In the genomic region with DNA sequence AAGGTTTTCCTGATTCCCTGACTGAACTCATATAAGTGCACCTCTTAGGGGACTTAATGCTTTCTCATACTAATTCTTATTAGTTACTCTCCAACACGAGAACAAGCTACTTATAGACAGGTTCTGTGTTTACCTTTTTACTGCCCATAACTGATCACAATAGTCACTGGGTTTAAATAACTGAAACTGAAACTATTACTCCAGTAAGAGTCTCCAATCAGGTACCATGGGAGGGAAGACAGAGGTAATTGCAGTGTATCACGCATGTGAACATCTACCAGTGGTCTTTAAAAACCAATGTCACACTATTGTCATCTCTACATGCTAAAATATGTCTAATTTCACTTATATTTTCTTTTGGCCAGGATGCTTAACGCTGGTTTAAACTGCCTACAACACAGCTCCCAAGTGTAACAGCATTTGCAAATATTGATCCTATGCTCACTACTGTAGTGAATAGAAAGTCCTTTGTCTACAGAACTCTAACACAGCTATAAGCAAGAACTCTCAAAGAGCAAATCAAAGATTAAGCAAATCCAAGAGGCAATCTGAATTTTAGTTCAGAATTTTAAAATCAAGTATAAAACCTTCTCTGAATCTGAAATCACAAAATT, we compare ENCODE assay signal across 11 cellular contexts. TPM values are rescaled to one million over a fixed set of nuclear protein-coding genes. Genes with fewer than 3 reads are reported as not detected.
DNase-seq lines count a peak whose midpoint lies in the region; ATAC-seq, FAIRE-seq and TF ChIP-seq lines count a peak whose summit lies in the region.
"Had no signal": no experiment of that assay in that cellular context is flagged by ENCODE, and none has a peak within 500 bp of the region (broad histone marks: within the 10 kb centered on the region; RNA-seq: fewer than 3 reads in every experiment).

No MANE protein-coding gene starts in this region.

- peak overlapping the region; percentile 87 for H3K4me3 ChIP-seq in ACC112 (ENCODE audit: low read depth, low read length)
- peak overlapping the region; percentile 1 to 9 for H3K4me3 ChIP-seq in ascending aorta

- ATAC-seq in HG02610 (IDR thresholded peaks at IDR 0.05; ENCODE audit: unreplicated experiment), result peak; percentile 17

- no peaks in the 10 kb centered on the region for H3K9me3 ChIP-seq in ascending aorta

- H3K4me1 ChIP-seq in ACC112 (ENCODE audit: control insufficient read depth, insufficient read depth, low read length, unreplicated experiment) (peaks cover 24% of the 10 kb centered on the region), ascending aorta (peaks cover 0 to 34% of the 10 kb centered on the region in 2 donors)

- intact Hi-C loops in ascending aorta (cut with DNase I), result loop anchor here (5.0 to 10.0 kb wide), 2 partner anchors 365 to 992 kb away; no protein-coding TSS in a partner anchor

- H3K36me3 ChIP-seq in ACC112 (ENCODE audit: insufficient read depth, low read length), result peaks cover 7% of the 10 kb centered on the region; the same call in 1 of the 2 replicates
- peaks cover 0 to 3% of the 10 kb centered on the region in 2 donors for H3K36me3 ChIP-seq in ascending aorta

- DNase-seq in ascending aorta (ENCODE audit: low spot score in 2 of 2) (no peak), medulla oblongata (ENCODE audit: extremely low spot score) (peak; percentile 7), hepatic stellate cell (ENCODE audit: low spot score) (no peak), RCC 7860 (ENCODE audit: low spot score) (no peak), NCI-H1436 treated with DMSO at 0.1 percent for 48 hours (lab: John Stamatoyannopoulos, UW) (no peak)
- DNase-seq in activated CD4-positive, CD25-positive, alpha-beta regulatory T cell (lab: John Stamatoyannopoulos, UW), result no peak
- DNase-seq: DMS53; stimulated activated CD4-positive, alpha-beta T cell treated with anti-CD3 and anti-CD28 coated beads, Interleukin-4, amount 100 ng/mL, for 4 hours had no signal

- H3K27me3 ChIP-seq in ACC112 (ENCODE audit: insufficient read depth, low read length), result no peaks in the 10 kb centered on the region
- H3K27me3 ChIP-seq in ascending aorta, result no peaks in the 10 kb centered on the region

- no peak overlapping the region for H2AFZ ChIP-seq in ACC112 (ENCODE audit: low read length, unreplicated experiment)

- peak overlapping the region; percentile 23 for H3K27ac ChIP-seq in ACC112 (ENCODE audit: low read depth, low read length)
- no peak overlapping the region for H3K27ac ChIP-seq in ascending aorta
- H3K27ac ChIP-seq: RWPE1 had no signal

- no peak for TF ChIP-seq CTCF in ascending aorta (IDR thresholded peaks at IDR 0.05)

- H3K79me2 ChIP-seq in ACC112 (ENCODE audit: control insufficient read depth, insufficient read depth, low read length, unreplicated experiment), result peaks cover 94% of the 10 kb centered on the region

- no peak for FAIRE-seq in RCC 7860 (lab: Jason Lieb, UNC)

RNA-seq across cellular contexts. Expression of gene GDI2, which starts 3.6 kb away (rescaled TPM):
- 173 TPM for total RNA-seq in ascending aorta
